In the genomic region with DNA sequence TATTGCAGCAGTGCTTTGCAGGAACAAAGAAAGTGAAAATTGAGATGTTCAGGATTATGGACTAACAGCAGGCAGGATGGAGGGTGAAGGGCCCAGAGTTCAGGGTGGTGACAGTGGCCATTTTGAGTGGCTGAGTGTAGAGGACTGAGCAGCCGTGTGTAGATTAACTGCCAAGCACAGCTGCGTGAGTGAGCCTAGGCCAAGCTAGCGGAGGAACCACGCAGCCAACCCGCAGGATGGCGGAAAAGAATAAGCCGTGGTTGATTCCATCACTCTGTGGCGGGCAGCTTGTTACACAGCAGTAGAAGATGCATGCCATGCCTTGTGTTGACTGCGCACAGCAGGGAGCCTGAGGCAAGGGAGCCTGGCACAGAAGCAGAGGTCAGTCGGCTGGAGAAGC, we compare ENCODE assay signal across 24 cellular contexts.
DNase-seq lines count a peak whose midpoint lies in the region; ATAC-seq and TF ChIP-seq lines count a peak whose summit lies in the region.
"Had no signal": no experiment of that assay in that cellular context is flagged by ENCODE, and none has a peak within 500 bp of the region (broad histone marks: within the 10 kb centered on the region; RNA-seq: fewer than 3 reads in every experiment).

No MANE protein-coding gene starts in this region.

- peaks cover 4% of the 10 kb centered on the region for H3K36me3 Mint-ChIP-seq in T-cell
- no peaks in the 10 kb centered on the region for H3K36me3 Mint-ChIP-seq in T-helper 2 cell treated with Interferon-gamma antibody and Interleukin-4, amounts not matched to agents 5 μg/mL and 100 μg/mL, for 36 hours (ENCODE audit: low read depth)
- H3K36me3 Mint-ChIP-seq: naive thymus-derived CD8-positive, alpha-beta T cell had no signal

- H3K27ac Mint-ChIP-seq in T-cell: no peak overlapping the region
- no peak overlapping the region for H3K27ac Mint-ChIP-seq in T-helper 2 cell treated with Interferon-gamma antibody and Interleukin-4, amounts not matched to agents 5 μg/mL and 100 μg/mL, for 36 hours
- H3K27ac Mint-ChIP-seq: H9, type B pancreatic cell had no signal

- peak; percentile 6 for ATAC-seq in Right ventricle myocardium superior (ENCODE audit: poor library complexity)
- ATAC-seq in Right ventricle myocardium inferior: no peak
- ATAC-seq in T-cell (replicated peaks in 1 of 4): no peak
- ATAC-seq in GM21381 (IDR thresholded peaks at IDR 0.05; ENCODE audit: unreplicated experiment): no peak
- ATAC-seq in HG02759 (IDR thresholded peaks at IDR 0.05; ENCODE audit: unreplicated experiment): no peak

- peak overlapping the region; percentile 25 for H3K4me3 ChIP-seq in fibroblast of pulmonary artery (replicated peaks; ENCODE audit: low read depth, low read length)
- H3K4me3 ChIP-seq: BLaER1, MG63 had no signal

- CTCF ChIA-PET in T-cell (lab: Charles Lee): interaction anchor here (1.0 to 2.3 kb wide), 2 partner anchors 10 kb away, joined by 6 to 21 read pairs; no protein-coding TSS in a partner anchor

- TF ChIP-seq CTCF in fibroblast of pulmonary artery (IDR thresholded peaks at IDR 0.05; ENCODE audit: low read length, missing control alignments): no peak

- peaks cover 15 to 19% (median 15%) of the 10 kb centered on the region in 3 donors for H3K4me1 Mint-ChIP-seq in T-cell
- peaks cover 26% of the 10 kb centered on the region for H3K4me1 Mint-ChIP-seq in T-helper 2 cell treated with Interferon-gamma antibody and Interleukin-4, amounts not matched to agents 5 μg/mL and 100 μg/mL, for 36 hours (ENCODE audit: low read depth)

- DNase-seq in Right ventricle myocardium superior (no peak), Right ventricle myocardium inferior (ENCODE audit: missing footprints) (no peak), T-cell (no peak), fibroblast of pulmonary artery (ENCODE audit: low read depth) (no peak)
- DNase-seq in T-helper 2 cell treated with Interferon-gamma antibody and Interleukin-4, amounts not matched to agents 5 μg/mL and 100 μg/mL, for 36 hours (ENCODE audit: low spot score): no peak
- no peak for DNase-seq in central memory CD4-positive, alpha-beta T cell
- DNase-seq: activated CD4-positive, alpha-beta T cell treated with anti-CD3 and anti-CD28 coated beads, Interleukin-2, amount 50 U/mL, for 1 hour; activated CD8-positive, alpha-beta memory T cell treated with anti-CD3 and anti-CD28 coated beads, Interleukin-2, amount 50 U/mL, for 48 hours; activated gamma-delta T cell; cortex of kidney; glutamatergic neuron; H9; MG63; naive thymus-derived CD8-positive, alpha-beta T cell; NCI-H1694; NCI-H526 treated with DMSO at 0.1 percent for 48 hours; right cardiac atrium; SHP77; stimulated activated CD4-positive, alpha-beta T cell treated with anti-CD3 and anti-CD28 coated beads, Interleukin-12 subunit alpha, Interleukin-12 subunit beta, amount 100 ng/mL, for 4 hours; SW 1271 had no signal

- H3K4me3 Mint-ChIP-seq in T-cell: peak overlapping the region in 2 of 3 donors; percentile 39 to 73
- H3K4me3 Mint-ChIP-seq in T-helper 2 cell treated with Interferon-gamma antibody and Interleukin-4, amounts not matched to agents 5 μg/mL and 100 μg/mL, for 36 hours: no peak overlapping the region
- H3K4me3 Mint-ChIP-seq: type B pancreatic cell had no signal

- intact Hi-C loops in Right ventricle myocardium superior (cut with DNase I) (no loop called here), Right ventricle myocardium inferior (cut with DNase I) (no loop called here)

- H3K9me3 Mint-ChIP-seq in T-cell: no peaks in the 10 kb centered on the region
- no peaks in the 10 kb centered on the region for H3K9me3 Mint-ChIP-seq in T-helper 2 cell treated with Interferon-gamma antibody and Interleukin-4, amounts not matched to agents 5 μg/mL and 100 μg/mL, for 36 hours
- H3K9me3 Mint-ChIP-seq: H9; naive thymus-derived CD8-positive, alpha-beta T cell; type B pancreatic cell had no signal

- POLR2A ChIA-PET in T-cell (lab: Charles Lee): no interaction called here

- peaks cover 7 to 13% of the 10 kb centered on the region in 2 donors for H3K27me3 Mint-ChIP-seq in T-cell
- no peaks in the 10 kb centered on the region for H3K27me3 Mint-ChIP-seq in T-helper 2 cell treated with Interferon-gamma antibody and Interleukin-4, amounts not matched to agents 5 μg/mL and 100 μg/mL, for 36 hours (ENCODE audit: low read depth)
